20 cellular contexts compared by ENCODE assay signal in genomic region chr2:105042189-105042588, GRCh38. TPM values are rescaled to one million over a fixed set of nuclear protein-coding genes. Genes with fewer than 3 reads are reported as not detected.
DNase-seq lines count a peak whose midpoint lies in the region; ATAC-seq and TF ChIP-seq lines count a peak whose summit lies in the region.
"Had no signal": no experiment of that assay in that cellular context is flagged by ENCODE, and none has a peak within 500 bp of the region (broad histone marks: within the 10 kb centered on the region; RNA-seq: fewer than 3 reads in every experiment).

No MANE protein-coding gene starts in this region.

- H3K4me1 ChIP-seq in testis, result peaks cover 5% of the 10 kb centered on the region

- peak; percentile 2 for DNase-seq in NCI-H748 (lab: John Stamatoyannopoulos, UW; ENCODE audit: unreplicated experiment)
- no peak for DNase-seq in NCI-H748 treated with DMSO at 0.1 percent for 48 hours (lab: John Stamatoyannopoulos, UW)
- DNase-seq in NCI-H2171 treated with DMSO at 0.1 percent for 48 hours (lab: John Stamatoyannopoulos, UW), result peak; percentile 93
- DNase-seq in choroid plexus epithelial cell (ENCODE audit: low read depth), result peak; percentile 2
- DNase-seq in testis, result peak; percentile 21
- DNase-seq in SIG-M5 treated with dmso at 0.1 percent for 504 hours (lab: John Stamatoyannopoulos, UW; ENCODE audit: unreplicated experiment), result no peak
- DNase-seq in NCI-H128 (lab: John Stamatoyannopoulos, UW; ENCODE audit: unreplicated experiment), result no peak
- DNase-seq: activated T-cell treated with anti-CD3 and anti-CD28 coated beads for 4 hours; C1 segment of cervical spinal cord; DMS79; NCI-H1436; NCI-H345; SHP77 treated with DMSO at 0.1 percent for 48 hours; spleen; stimulated activated CD4-positive, alpha-beta T cell treated with anti-CD3 and anti-CD28 coated beads, Interleukin-4, amount 100 ng/mL, for 4 hours had no signal

- intact Hi-C loops in testis (cut with DNase I; ENCODE audit: low total_unique reads), result no loop called here

- no peaks in the 10 kb centered on the region for H3K9me3 ChIP-seq in testis
- H3K9me3 ChIP-seq: A549, esophagus muscularis mucosa, gastroesophageal sphincter, neutrophil, spleen had no signal

- H3K4me3 ChIP-seq in choroid plexus epithelial cell (ENCODE audit: low read depth, low read length) (no peak overlapping the region), testis (no peak overlapping the region)
- H3K4me3 ChIP-seq: A549, esophagus muscularis mucosa, gastroesophageal sphincter, spleen had no signal

- WGBS in testis, 2 donors, result 58 to 75% methylated on average over 2 of the region's 2 CpGs

- ATAC-seq in HG03342 (IDR thresholded peaks at IDR 0.05; ENCODE audit: unreplicated experiment), result no peak
- ATAC-seq: A549, gastroesophageal sphincter had no signal

- H3K27ac ChIP-seq in testis, result peak overlapping the region in 1 of 2 donors; percentile 3
- H3K27ac ChIP-seq: A549, esophagus muscularis mucosa, gastroesophageal sphincter, neutrophil, spleen had no signal

- no peak for TF ChIP-seq POLR2A in testis (IDR thresholded peaks at IDR 0.05)

- H3K27me3 ChIP-seq in testis, result no peaks in the 10 kb centered on the region
- H3K27me3 ChIP-seq: esophagus muscularis mucosa, gastroesophageal sphincter, neutrophil, spleen had no signal

- no peak for TF ChIP-seq CTCF in choroid plexus epithelial cell (conservative IDR thresholded peaks at IDR 0.05; ENCODE audit: low read depth, low read length)
- no peak for TF ChIP-seq CTCF in testis (IDR thresholded peaks at IDR 0.05)

- H3K36me3 ChIP-seq in testis (ENCODE audit: low read depth, missing control alignments), result no peaks in the 10 kb centered on the region
- H3K36me3 ChIP-seq: neutrophil had no signal

RNA-seq across cellular contexts. Expression of gene MRPS9, which starts 4.3 kb away (rescaled TPM):
- 10 to 100 TPM; 28.6 to 30.5 TPM for total RNA-seq in testis
- 59.6 TPM for polyA plus RNA-seq in testis (ENCODE audit: insufficient read depth, low read depth, low replicate concordance)

Comparison
In these comparisons a context has a peak if more than half of its experiments do, and no peak if none do; other contexts are left out.
1. DNase-seq: peak in NCI-H748 (single experiment), NCI-H2171 treated with DMSO at 0.1 percent for 48 hours (single experiment), choroid plexus epithelial cell (single experiment) and testis (single experiment); none in NCI-H748 treated with DMSO at 0.1 percent for 48 hours (single experiment), SIG-M5 treated with dmso at 0.1 percent for 504 hours (single experiment) and NCI-H128 (single experiment).